In genomic region chr5:171336486-171337206, GRCh38 we compare ENCODE assay signal across 8 cellular contexts. TPM values are rescaled to one million over a fixed set of nuclear protein-coding genes. Genes with fewer than 3 reads are reported as not detected.
DNase-seq lines count a peak whose midpoint lies in the region; ATAC-seq, FAIRE-seq and TF ChIP-seq lines count a peak whose summit lies in the region.

No MANE protein-coding gene starts in this region.

- CTCF ChIA-PET in OCI-LY7 (lab: Charles Lee; ENCODE audit: unreplicated experiment) (no interaction called here), HepG2 (lab: Yijun Ruan, JAX; ENCODE audit: low intra/inter-chr PET ratio, low total read pairs) (no interaction called here)

- 37% methylated on average over 32 of the region's 32 CpGs for WGBS in HepG2 (ENCODE audit: low lambda C conversion rate)

- no peak overlapping the region for H2AFZ ChIP-seq in OCI-LY7 (ENCODE audit: low read length)
- H2AFZ ChIP-seq in HepG2 (ENCODE audit: low read length), result no peak overlapping the region
- H2AFZ ChIP-seq in Karpas-422 (ENCODE audit: low read length), result no peak overlapping the region

- no peaks in the 10 kb centered on the region for H4K20me1 ChIP-seq in OCI-LY7 (ENCODE audit: insufficient read depth, low read length)
- H4K20me1 ChIP-seq in HepG2 (ENCODE audit: insufficient read depth, low read length), result no peaks in the 10 kb centered on the region
- H4K20me1 ChIP-seq in Karpas-422 (ENCODE audit: insufficient read depth, low read depth, low read length), result no peaks in the 10 kb centered on the region

- peak overlapping the region; percentile 59 to 62 for H3K4me3 Mint-ChIP-seq in CD14-positive monocyte
- H3K4me3 Mint-ChIP-seq in stimulated activated naive CD8-positive, alpha-beta T cell treated with anti-CD3 and anti-CD28 coated beads, Interleukin-15, Interleukin-2, amounts not matched to agents 100 ng/mL and 50 ng/mL, for 24 hours, result peak overlapping the region; percentile 64

- peaks cover 28 to 77% (median 70%) of the 10 kb centered on the region in 3 donors for H3K27me3 Mint-ChIP-seq in CD14-positive monocyte (ENCODE audit: low read depth in 3 of 3)
- H3K27me3 Mint-ChIP-seq in stimulated activated naive CD8-positive, alpha-beta T cell treated with anti-CD3 and anti-CD28 coated beads, Interleukin-15, Interleukin-2, amounts not matched to agents 100 ng/mL and 50 ng/mL, for 24 hours, result peaks cover 45% of the 10 kb centered on the region

- no peak for FAIRE-seq in HepG2 (lab: Jason Lieb, UNC)

- ATAC-seq in HepG2 (peak; percentile 71), GM18873 (IDR thresholded peaks at IDR 0.05; ENCODE audit: low FRiP score, unreplicated experiment) (no peak)

- H3K9me3 ChIP-seq in OCI-LY7 (ENCODE audit: low read length) (no peaks in the 10 kb centered on the region), HepG2 (ENCODE audit: low read length) (no peaks in the 10 kb centered on the region), Karpas-422 (ENCODE audit: low read length) (no peaks in the 10 kb centered on the region)

- TF ChIP-seq EP300 in HepG2 (IDR thresholded peaks at IDR 0.05; ENCODE audit: low read depth in 2 of 2, low read length in 2 of 2) (no peak), HepG2 (CRISPR knock-in tag; IDR thresholded peaks at IDR 0.05; ENCODE audit: borderline replicate concordance) (no peak)

- DNase-seq in CD14-positive monocyte (ENCODE audit: low spot score), result no peak
- peak; percentile 39 for DNase-seq in H4 (ENCODE audit: low spot score)
- DNase-seq in OCI-LY7 (ENCODE audit: low spot score), result no peak
- DNase-seq in dedifferentiated amniotic fluid mesenchymal stem cell (ENCODE audit: extremely low spot score), result peak; percentile 54
- no peak for DNase-seq in HepG2 (ENCODE audit: low spot score)
- no peak for DNase-seq in Karpas-422

- H3K9me2 ChIP-seq in OCI-LY7 (ENCODE audit: insufficient read depth, low read length) (no peaks in the 10 kb centered on the region), Karpas-422 (replicated peaks; ENCODE audit: insufficient read depth, low read length) (no peaks in the 10 kb centered on the region)

- H3K4me3 ChIP-seq in OCI-LY7 (ENCODE audit: low read depth, low read length, poor library complexity, severe bottlenecking) (no peak overlapping the region), HepG2 (replicated peaks in 1 of 3; ENCODE audit: insufficient read depth in 1 of 3, low read depth in 2 of 3, low read length in 3 of 3) (no peak overlapping the region), Karpas-422 (ENCODE audit: low read length) (no peak overlapping the region)

- no peaks in the 10 kb centered on the region for H3K36me3 Mint-ChIP-seq in CD14-positive monocyte
- H3K36me3 Mint-ChIP-seq in stimulated activated naive CD8-positive, alpha-beta T cell treated with anti-CD3 and anti-CD28 coated beads, Interleukin-15, Interleukin-2, amounts not matched to agents 100 ng/mL and 50 ng/mL, for 24 hours (ENCODE audit: low read depth), result no peaks in the 10 kb centered on the region

- BruUV-seq in OCI-LY7 (replicated peaks; lab: Mats Ljungman, UMichigan) (no TSS peak), HepG2 (replicated peaks; lab: Mats Ljungman, UMichigan) (no TSS peak)

- no peak for TF ChIP-seq RAD21 in HepG2 (CRISPR knock-in tag; IDR thresholded peaks at IDR 0.05)

- H3K9ac ChIP-seq in HepG2 (ENCODE audit: insufficient read depth, low read depth, low read length), result no peak overlapping the region
- no peak overlapping the region for H3K9ac ChIP-seq in Karpas-422 (ENCODE audit: low read length)

- peak; percentile 32 for TF ChIP-seq CTCF in CD14-positive monocyte (IDR thresholded peaks at IDR 0.05)
- peak; percentile 38; the same call in 1 of the 2 replicates for TF ChIP-seq CTCF in OCI-LY7 (conservative IDR thresholded peaks at IDR 0.05; ENCODE audit: low read length)
- peak; percentile 55 for TF ChIP-seq CTCF in HepG2 (CRISPR knock-in tag; IDR thresholded peaks at IDR 0.05)

- H3K27ac ChIP-seq in OCI-LY7 (ENCODE audit: low read depth, low read length, poor library complexity, severe bottlenecking), result no peak overlapping the region
- H3K27ac ChIP-seq in HepG2 (ENCODE audit: extremely low read length, insufficient read depth, low read length), result no peak overlapping the region
- no peak overlapping the region for H3K27ac ChIP-seq in Karpas-422 (ENCODE audit: low read length)

- H3K4me1 Mint-ChIP-seq in CD14-positive monocyte, result peaks cover 10% of the 10 kb centered on the region
- peaks cover 4% of the 10 kb centered on the region for H3K4me1 Mint-ChIP-seq in stimulated activated naive CD8-positive, alpha-beta T cell treated with anti-CD3 and anti-CD28 coated beads, Interleukin-15, Interleukin-2, amounts not matched to agents 100 ng/mL and 50 ng/mL, for 24 hours (ENCODE audit: low read depth)

- POLR2A ChIA-PET in OCI-LY7 (lab: Charles Lee), result no interaction called here
- POLR2A ChIA-PET in HepG2 (lab: Yijun Ruan, JAX), result no interaction called here

- peak overlapping the region in 1 of 7 donors; percentile 67 for H3K27ac Mint-ChIP-seq in CD14-positive monocyte
- H3K27ac Mint-ChIP-seq in stimulated activated naive CD8-positive, alpha-beta T cell treated with anti-CD3 and anti-CD28 coated beads, Interleukin-15, Interleukin-2, amounts not matched to agents 100 ng/mL and 50 ng/mL, for 24 hours, result no peak overlapping the region

- H3K4me1 ChIP-seq in OCI-LY7 (ENCODE audit: insufficient read depth, low read length, poor library complexity, severe bottlenecking), result no peaks in the 10 kb centered on the region
- H3K4me1 ChIP-seq in HepG2 (ENCODE audit: insufficient read depth, low read length), result no peaks in the 10 kb centered on the region
- no peaks in the 10 kb centered on the region for H3K4me1 ChIP-seq in Karpas-422 (ENCODE audit: low read length)

- H3K9me3 Mint-ChIP-seq in CD14-positive monocyte, result peaks cover 0 to 4% (median 0%) of the 10 kb centered on the region in 7 donors
- H3K9me3 Mint-ChIP-seq in stimulated activated naive CD8-positive, alpha-beta T cell treated with anti-CD3 and anti-CD28 coated beads, Interleukin-15, Interleukin-2, amounts not matched to agents 100 ng/mL and 50 ng/mL, for 24 hours, result no peaks in the 10 kb centered on the region

- in situ Hi-C loops in HepG2 (cut with HindIII; ENCODE audit: extremely low pct_ligation_motif_present, low pct_unique_long_range_greater_than_20kb), result loop anchor here (5.0 kb wide), 1 partner anchor 129 kb away; no protein-coding TSS in a partner anchor

- no peak for TF ChIP-seq POLR2A in HepG2 (IDR thresholded peaks at IDR 0.05; ENCODE audit: insufficient read depth in 1 of 2, low read depth in 2 of 2, low read length in 2 of 2)

- H3K4me2 ChIP-seq in OCI-LY7 (ENCODE audit: low read length), result no peak overlapping the region
- H3K4me2 ChIP-seq in HepG2 (ENCODE audit: low read depth, low read length), result no peak overlapping the region
- no peak overlapping the region for H3K4me2 ChIP-seq in Karpas-422 (ENCODE audit: low read depth, low read length, poor library complexity, severe bottlenecking)

- H3K27me3 ChIP-seq in HepG2 (ENCODE audit: control insufficient read depth in 1 of 2, insufficient read depth in 2 of 2, low read length in 2 of 2), result peaks cover 2 to 28% of the 10 kb centered on the region in 2 experiments; a peak in 4 of 5 replicates
- no peaks in the 10 kb centered on the region; the same call in 1 of the 2 replicates for H3K27me3 ChIP-seq in Karpas-422 (ENCODE audit: low read length)

- no peaks in the 10 kb centered on the region for H3K36me3 ChIP-seq in OCI-LY7 (ENCODE audit: insufficient read depth, low read length)
- no peaks in the 10 kb centered on the region for H3K36me3 ChIP-seq in HepG2 (replicated peaks in 1 of 2; ENCODE audit: control insufficient read depth in 1 of 2, insufficient read depth in 2 of 2, low read length in 2 of 2)
- no peaks in the 10 kb centered on the region for H3K36me3 ChIP-seq in Karpas-422 (ENCODE audit: insufficient read depth, low read length)

- H3K79me2 ChIP-seq in OCI-LY7 (ENCODE audit: insufficient read depth, low read depth, low read length) (no peaks in the 10 kb centered on the region), HepG2 (ENCODE audit: insufficient read depth, low read length) (no peaks in the 10 kb centered on the region), Karpas-422 (ENCODE audit: low read length) (no peaks in the 10 kb centered on the region)

- intact Hi-C loops in CD14-positive monocyte (cut with micrococcal nuclease) (loop anchor here in 1 of 2 donors (10.0 kb wide), 2 partner anchors 122 to 592 kb away; no protein-coding TSS in a partner anchor), OCI-LY7 (cut with micrococcal nuclease; ENCODE audit: unreplicated experiment) (no loop called here), HepG2 (cut with micrococcal nuclease; ENCODE audit: unreplicated experiment) (no loop called here)

RNA-seq across cellular contexts. Expression of gene TLX3, which starts 27.6 kb away (rescaled TPM):
- polyA plus RNA-seq in CD14-positive monocyte, result not detected
- total RNA-seq in H4 (2014; rRNA removed; shearing (Covaris generic)), result not detected in 2 replicates
- not detected in 2 replicates for total RNA-seq in OCI-LY7 (2014; rRNA removed; shearing (Covaris generic))
- not detected in 2 replicates for total RNA-seq in OCI-LY7 (2022)
- total RNA-seq in HepG2 (2016; rRNA removed; fragmentation: Illumina TruSeq; extraction: Trizol), result not detected in 2 replicates
- not detected in 2 replicates for total RNA-seq in HepG2 (2016; cell fraction: cytosol; rRNA removed; fragmentation: Illumina TruSeq; extraction: Trizol; ENCODE audit: low read depth)
- not detected in 2 replicates for total RNA-seq in HepG2 (2016; cell fraction: insoluble cytoplasmic fraction; rRNA removed; fragmentation: Illumina TruSeq; extraction: Trizol)
- total RNA-seq in HepG2 (2016; cell fraction: membrane; rRNA removed; fragmentation: Illumina TruSeq; extraction: Trizol), result not detected in 2 replicates
- total RNA-seq in HepG2 (2016; cell fraction: nucleus; rRNA removed; fragmentation: Illumina TruSeq; extraction: Trizol), result not detected in 2 replicates
- polyA plus RNA-seq in HepG2 (2011; rRNA removed), result not detected in 2 replicates
- not detected in 2 replicates for polyA plus RNA-seq in HepG2 (2011; cell fraction: cytosol; rRNA removed)
- polyA plus RNA-seq in HepG2 (2011; cell fraction: nucleus; rRNA removed), result not detected in 2 replicates
- not detected in 2 replicates for polyA plus RNA-seq in HepG2 (2012)
- polyA plus RNA-seq in HepG2 (2016; cell fraction: cytosol; fragmentation: Illumina TruSeq; extraction: Trizol; ENCODE audit: low read depth), result not detected in 2 replicates
- not detected in 2 replicates for polyA plus RNA-seq in HepG2 (2016; cell fraction: insoluble cytoplasmic fraction; fragmentation: Illumina TruSeq; extraction: Trizol; ENCODE audit: low read depth)
- not detected in 2 replicates for polyA plus RNA-seq in HepG2 (2016; cell fraction: membrane; fragmentation: Illumina TruSeq; extraction: Trizol; ENCODE audit: low read depth)
- polyA plus RNA-seq in HepG2 (2016; cell fraction: nucleus; fragmentation: Illumina TruSeq; extraction: Trizol; ENCODE audit: insufficient read depth, low read depth), result not detected in 2 replicates
- polyA minus RNA-seq in HepG2 (2011; rRNA and poly(A)+ RNA removed; ENCODE audit: low replicate concordance), result 0.82 TPM in 1 of 2 replicates, not detected in the other
- polyA minus RNA-seq in HepG2 (2011; cell fraction: cytosol; rRNA and poly(A)+ RNA removed), result not detected in 2 replicates
- polyA minus RNA-seq in HepG2 (2011; cell fraction: nucleus; rRNA and poly(A)+ RNA removed), result not detected in 2 replicates
- not detected in 2 replicates for total RNA-seq in Karpas-422 (2014; rRNA removed; shearing (Covaris generic); ENCODE audit: low replicate concordance)

RNA-seq across cellular contexts. Expression of gene NPM1, which starts 51.0 kb away (rescaled TPM):
- polyA plus RNA-seq in CD14-positive monocyte, result 100 to 1,000 TPM; 188 to 191 TPM
- 2,050 and 2,786 TPM in 2 replicates for total RNA-seq in H4 (2014; rRNA removed; shearing (Covaris generic))
- total RNA-seq in OCI-LY7 (2014; rRNA removed; shearing (Covaris generic)), result 1,091 and 1,434 TPM in 2 replicates
- total RNA-seq in OCI-LY7 (2022), result 2,027 and 2,059 TPM in 2 replicates
- total RNA-seq in HepG2 (2016; rRNA removed; fragmentation: Illumina TruSeq; extraction: Trizol), result 3,353 and 5,553 TPM in 2 replicates
- total RNA-seq in HepG2 (2016; cell fraction: cytosol; rRNA removed; fragmentation: Illumina TruSeq; extraction: Trizol; ENCODE audit: low read depth), result 762 and 941 TPM in 2 replicates
- 3,423 and 5,528 TPM in 2 replicates for total RNA-seq in HepG2 (2016; cell fraction: insoluble cytoplasmic fraction; rRNA removed; fragmentation: Illumina TruSeq; extraction: Trizol)
- 1,613 and 2,053 TPM in 2 replicates for total RNA-seq in HepG2 (2016; cell fraction: membrane; rRNA removed; fragmentation: Illumina TruSeq; extraction: Trizol)
- total RNA-seq in HepG2 (2016; cell fraction: nucleus; rRNA removed; fragmentation: Illumina TruSeq; extraction: Trizol), result 1,233 and 1,301 TPM in 2 replicates
- 1,684 and 2,047 TPM in 2 replicates for polyA plus RNA-seq in HepG2 (2011; rRNA removed)
- 2,726 and 4,334 TPM in 2 replicates for polyA plus RNA-seq in HepG2 (2011; cell fraction: cytosol; rRNA removed)
- 901 and 998 TPM in 2 replicates for polyA plus RNA-seq in HepG2 (2011; cell fraction: nucleus; rRNA removed)
- polyA plus RNA-seq in HepG2 (2012), result 3,095 and 3,791 TPM in 2 replicates
- 990 and 1,054 TPM in 2 replicates for polyA plus RNA-seq in HepG2 (2016; cell fraction: cytosol; fragmentation: Illumina TruSeq; extraction: Trizol; ENCODE audit: low read depth)
- polyA plus RNA-seq in HepG2 (2016; cell fraction: insoluble cytoplasmic fraction; fragmentation: Illumina TruSeq; extraction: Trizol; ENCODE audit: low read depth), result 5,889 and 6,211 TPM in 2 replicates
- polyA plus RNA-seq in HepG2 (2016; cell fraction: membrane; fragmentation: Illumina TruSeq; extraction: Trizol; ENCODE audit: low read depth), result 1,669 and 1,931 TPM in 2 replicates
- polyA plus RNA-seq in HepG2 (2016; cell fraction: nucleus; fragmentation: Illumina TruSeq; extraction: Trizol; ENCODE audit: insufficient read depth, low read depth), result 1,818 and 1,822 TPM in 2 replicates
- 1,398 and 1,793 TPM in 2 replicates for polyA minus RNA-seq in HepG2 (2011; rRNA and poly(A)+ RNA removed; ENCODE audit: low replicate concordance)
- polyA minus RNA-seq in HepG2 (2011; cell fraction: cytosol; rRNA and poly(A)+ RNA removed), result 3,161 and 4,136 TPM in 2 replicates
- polyA minus RNA-seq in HepG2 (2011; cell fraction: nucleus; rRNA and poly(A)+ RNA removed), result 529 and 590 TPM in 2 replicates
- total RNA-seq in Karpas-422 (2014; rRNA removed; shearing (Covaris generic); ENCODE audit: low replicate concordance), result 1,235 and 1,970 TPM in 2 replicates

Comparison
In these comparisons a context has a peak if more than half of its experiments do, and no peak if none do; other contexts are left out.
1. DNase-seq: peak in H4 (single experiment) and dedifferentiated amniotic fluid mesenchymal stem cell (single experiment); none in CD14-positive monocyte (single experiment), OCI-LY7 (single experiment), HepG2 (single experiment) and Karpas-422 (single experiment).
2. Peak in every context shown above with its lines, with median percentiles within 50 percentile points of each other: CTCF ChIP-seq.